9 cellular contexts compared by ENCODE assay signal in genomic region chr15:57070674-57071073, GRCh38.
"Had no signal": no experiment of that assay in that cellular context is flagged by ENCODE, and none has a peak within 500 bp of the region (broad histone marks: within the 10 kb centered on the region; RNA-seq: fewer than 3 reads in every experiment).

No MANE protein-coding gene starts in this region.

- H3K4me3 Mint-ChIP-seq: H9 had no signal

- H3K27ac ChIP-seq: GM23248 had no signal

- DNase-seq: GM23248, H9, HCEC 1CT, IMR-90, KG1 had no signal

- ATAC-seq: K562 had no signal

- FAIRE-seq: H1, H54, HTR-8/SVneo, K562 had no signal

- H2AFZ ChIP-seq: GM23248 had no signal

- H3K9ac ChIP-seq: GM23248 had no signal

- H3K9me3 Mint-ChIP-seq: H9 had no signal

- H3K4me3 ChIP-seq: GM23248, K562 had no signal
